Comparison of ENCODE assay signal across 3 cellular contexts in the genomic region with DNA sequence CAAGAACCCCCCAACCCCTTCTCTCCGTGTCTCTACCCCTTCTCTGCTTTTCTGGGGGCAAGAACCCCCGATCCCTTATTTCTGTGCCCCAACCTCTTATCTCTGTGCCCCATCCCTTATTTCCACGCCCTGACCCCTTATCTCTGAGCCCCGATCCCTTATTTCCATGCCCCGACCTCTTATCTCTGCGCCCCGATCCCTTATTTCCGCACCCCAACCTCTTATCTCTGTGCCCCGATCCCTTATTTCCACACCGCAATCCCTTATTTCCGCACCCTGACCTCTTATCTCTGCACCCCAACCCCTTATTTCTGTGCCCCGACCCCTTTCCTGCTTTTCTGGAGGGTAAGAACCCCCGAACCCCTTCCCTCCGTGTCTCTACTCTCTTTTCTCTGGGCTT. TPM values are rescaled to one million over a fixed set of nuclear protein-coding genes. Genes with fewer than 3 reads are reported as not detected.
"Had no signal": no experiment of that assay in that cellular context is flagged by ENCODE, and none has a peak within 500 bp of the region (broad histone marks: within the 10 kb centered on the region; RNA-seq: fewer than 3 reads in every experiment).

No MANE protein-coding gene starts in this region.

RNA-seq across cellular contexts. Expression of a gene that starts 46.2 kb away (rescaled TPM):
- total RNA-seq: GM23248, H4, HFFc6 had no signal
- polyA plus RNA-seq: GM23248 had no signal
